In the genomic region with DNA sequence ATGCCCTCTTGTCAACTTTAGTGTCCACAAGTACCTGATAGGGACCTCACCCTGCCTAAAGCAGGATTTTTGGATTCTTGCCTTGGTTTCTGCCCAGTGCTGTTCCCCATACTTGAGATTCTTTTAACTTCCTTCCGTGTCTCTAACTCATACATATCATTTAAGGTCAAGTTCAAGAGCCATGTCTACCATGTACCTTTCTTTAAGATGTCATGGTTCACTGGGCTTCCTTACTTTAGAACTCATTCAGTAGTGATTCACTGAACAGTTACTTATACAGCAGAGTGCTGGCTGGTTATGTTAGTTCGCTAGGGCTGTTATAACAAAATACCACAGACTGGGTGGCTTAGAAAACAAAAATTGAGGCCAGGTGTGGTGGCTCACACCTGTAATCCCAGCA, we compare ENCODE assay signal across 18 cellular contexts. TPM values are rescaled to one million over a fixed set of nuclear protein-coding genes. Genes with fewer than 3 reads are reported as not detected.
"Had no signal": no experiment of that assay in that cellular context is flagged by ENCODE, and none has a peak within 500 bp of the region (broad histone marks: within the 10 kb centered on the region; RNA-seq: fewer than 3 reads in every experiment).

No MANE protein-coding gene starts in this region.

- H3K9me3 ChIP-seq: ascending aorta, gastroesophageal sphincter, heart left ventricle, pancreas had no signal

- H3K36me3 Mint-ChIP-seq: naive thymus-derived CD8-positive, alpha-beta T cell; T-cell had no signal

- H3K4me3 Mint-ChIP-seq: central memory CD8-positive, alpha-beta T cell; naive thymus-derived CD8-positive, alpha-beta T cell; T-cell had no signal

- H3K27ac Mint-ChIP-seq: T-cell had no signal

- DNase-seq: activated CD8-positive, alpha-beta memory T cell treated with anti-CD3 and anti-CD28 coated beads for 24 hours; activated CD8-positive, alpha-beta memory T cell treated with anti-CD3 and anti-CD28 coated beads, Interleukin-2, amount 50 U/mL, for 48 hours; activated effector memory CD4-positive, alpha-beta T cell treated with Interleukin-2 at 50 U/mL for 16 hours; activated naive CD4-positive, alpha-beta T cell treated with anti-CD3 and anti-CD28 coated beads, Interleukin-2, amount 50 U/mL, for 16 hours; activated T-cell treated with anti-CD3 and anti-CD28 coated beads, Interleukin-2, amount 50 U/mL, for 48 hours; heart left ventricle; kidney; left ventricle myocardium superior; naive thymus-derived CD8-positive, alpha-beta T cell; pancreas; stimulated activated naive CD4-positive, alpha-beta T cell; T-cell; T1000 had no signal

- H3K36me3 ChIP-seq: ascending aorta, gastroesophageal sphincter, heart left ventricle, pancreas had no signal

- H3K27me3 Mint-ChIP-seq: central memory CD8-positive, alpha-beta T cell; naive thymus-derived CD8-positive, alpha-beta T cell; T-cell had no signal

- H3K27ac ChIP-seq: ascending aorta, coronary artery, pancreas had no signal

- H3K27me3 ChIP-seq: ascending aorta, gastroesophageal sphincter, heart left ventricle, pancreas had no signal

- H3K4me3 ChIP-seq: ascending aorta, coronary artery, gastroesophageal sphincter, heart left ventricle, pancreas had no signal

- ATAC-seq: activated CD4-positive, CD25-positive, alpha-beta regulatory T cell treated with anti-CD3 and anti-CD28 coated beads, Interleukin-2, amount 50 U/mL, for 24 hours; gastroesophageal sphincter; heart left ventricle; left ventricle myocardium superior; naive thymus-derived CD8-positive, alpha-beta T cell; pancreas; T-cell had no signal

RNA-seq across cellular contexts. Expression of gene CFAP58, which starts 5.0 kb away (rescaled TPM):
- total RNA-seq: ascending aorta; naive thymus-derived CD8-positive, alpha-beta T cell; T-cell had no signal
